In genomic region chr22:39219071-39220050, GRCh38 we compare ENCODE assay signal across 14 cellular contexts. TPM values are rescaled to one million over a fixed set of nuclear protein-coding genes. Genes with fewer than 3 reads are reported as not detected.
A peak's percentile ranks its signal among the peaks of the same experiment; 100 is the strongest.
DNase-seq lines count a peak whose midpoint lies in the region; ATAC-seq, FAIRE-seq and TF ChIP-seq lines count a peak whose summit lies in the region.
"Had no signal": no experiment of that assay in that cellular context is flagged by ENCODE, and none has a peak within 500 bp of the region (broad histone marks: within the 10 kb centered on the region; RNA-seq: fewer than 3 reads in every experiment).

No MANE protein-coding gene starts in this region.

- no peak overlapping the region for H3K4me3 ChIP-seq in heart right ventricle
- no peak overlapping the region for H3K4me3 ChIP-seq in HepG2 (replicated peaks in 1 of 3; ENCODE audit: insufficient read depth in 1 of 3, low read depth in 2 of 3, low read length in 3 of 3)
- H3K4me3 ChIP-seq in MM.1S (ENCODE audit: low read length), result no peak overlapping the region
- H3K4me3 ChIP-seq: SJCRH30, uterus had no signal

- ATAC-seq in left cardiac atrium (no peak), heart right ventricle (no peak), HepG2 (no peak), GM21576 (IDR thresholded peaks at IDR 0.05; ENCODE audit: unreplicated experiment) (no peak)

- in situ Hi-C loops in HepG2 (cut with HindIII; ENCODE audit: extremely low pct_ligation_motif_present, low pct_unique_long_range_greater_than_20kb), result no loop called here

- peaks cover 0 to 7% (median 0%) of the 10 kb centered on the region in 11 donors for H3K9me3 ChIP-seq in heart right ventricle
- no peaks in the 10 kb centered on the region for H3K9me3 ChIP-seq in HepG2 (ENCODE audit: low read length)
- no peaks in the 10 kb centered on the region for H3K9me3 ChIP-seq in MM.1S (replicated peaks; ENCODE audit: insufficient read depth, low read length)
- H3K9me3 ChIP-seq: SJCRH30, uterus had no signal

- FAIRE-seq in HepG2 (lab: Jason Lieb, UNC), result no peak
- FAIRE-seq in urothelium cell line (lab: Jason Lieb, UNC), result peak; percentile 76
- FAIRE-seq: TTC549 had no signal

- TF ChIP-seq CTCF in heart right ventricle (IDR thresholded peaks at IDR 0.05) (no peak), HepG2 (CRISPR knock-in tag; IDR thresholded peaks at IDR 0.05) (no peak), MM.1S (IDR thresholded peaks at IDR 0.05; ENCODE audit: low read length) (no peak)

- no peak overlapping the region for H3K27ac ChIP-seq in heart right ventricle
- H3K27ac ChIP-seq in HepG2 (ENCODE audit: extremely low read length, insufficient read depth, low read length), result no peak overlapping the region
- no peak overlapping the region for H3K27ac ChIP-seq in MM.1S (ENCODE audit: low read length)
- H3K27ac ChIP-seq: epithelial cell of prostate, SJCRH30, uterus had no signal

- no peaks in the 10 kb centered on the region for H3K79me2 ChIP-seq in HepG2 (ENCODE audit: insufficient read depth, low read length)
- H3K79me2 ChIP-seq in MM.1S (ENCODE audit: low read length), result no peaks in the 10 kb centered on the region

- no peak overlapping the region for H2AFZ ChIP-seq in HepG2 (ENCODE audit: low read length)
- H2AFZ ChIP-seq in MM.1S (ENCODE audit: low read length), result no peak overlapping the region

- no peak for TF ChIP-seq EP300 in HepG2 (IDR thresholded peaks at IDR 0.05; ENCODE audit: low read depth in 2 of 2, low read length in 2 of 2)
- TF ChIP-seq EP300 in HepG2 (CRISPR knock-in tag; IDR thresholded peaks at IDR 0.05; ENCODE audit: borderline replicate concordance), result no peak

- intact Hi-C loops in left cardiac atrium (cut with DNase I) (no loop called here), heart right ventricle (cut with DNase I) (loop anchor here in 1 of 10 donors (5.0 kb wide), 1 partner anchor 32 kb away; no protein-coding TSS in a partner anchor), HepG2 (cut with micrococcal nuclease; ENCODE audit: unreplicated experiment) (no loop called here)

- H3K36me3 ChIP-seq in heart right ventricle (peaks cover 0 to 44% (median 19%) of the 10 kb centered on the region in 9 donors), HepG2 (replicated peaks in 1 of 2; ENCODE audit: control insufficient read depth in 1 of 2, insufficient read depth in 2 of 2, low read length in 2 of 2) (peaks cover 0 to 3% of the 10 kb centered on the region in 2 experiments; a peak in 3 of 5 replicates), MM.1S (replicated peaks; ENCODE audit: insufficient read depth, low read length) (no peaks in the 10 kb centered on the region)
- H3K36me3 ChIP-seq: SJCRH30, uterus had no signal

- WGBS in heart right ventricle, 2 donors, result 70 to 74% methylated on average over 16 of the region's 16 CpGs
- 21% methylated on average over 12 of the region's 16 CpGs for WGBS in HepG2 (ENCODE audit: low lambda C conversion rate)

- H3K9ac ChIP-seq in HepG2 (ENCODE audit: insufficient read depth, low read depth, low read length) (no peak overlapping the region), MM.1S (ENCODE audit: low read length) (no peak overlapping the region)

- H3K27me3 ChIP-seq in heart right ventricle, result no peaks in the 10 kb centered on the region
- no peaks in the 10 kb centered on the region for H3K27me3 ChIP-seq in HepG2 (ENCODE audit: control insufficient read depth in 1 of 2, insufficient read depth in 2 of 2, low read length in 2 of 2)
- H3K27me3 ChIP-seq in MM.1S (replicated peaks; ENCODE audit: insufficient read depth, low read length), result no peaks in the 10 kb centered on the region
- H3K27me3 ChIP-seq: SJCRH30, uterus had no signal

- no TSS peak for BruUV-seq in HepG2 (replicated peaks; lab: Mats Ljungman, UMichigan)

- CTCF ChIA-PET in HepG2 (lab: Yijun Ruan, JAX; ENCODE audit: low intra/inter-chr PET ratio, low total read pairs), result no interaction called here

- TF ChIP-seq RAD21 in HepG2 (CRISPR knock-in tag; IDR thresholded peaks at IDR 0.05), result no peak

- DNase-seq in left cardiac atrium, result peak; percentile 12
- no peak for DNase-seq in heart right ventricle
- peak; percentile 29 for DNase-seq in RKO (ENCODE audit: low spot score)
- no peak for DNase-seq in HepG2 (ENCODE audit: low spot score)
- no peak for DNase-seq in urothelium cell line (ENCODE audit: low spot score)
- no peak for DNase-seq in superior temporal gyrus (ENCODE audit: extremely low spot score)
- DNase-seq in MM.1S, result no peak
- DNase-seq: kidney glomerular epithelial cell, NCI-H2081 treated with DMSO at 0.1 percent for 48 hours, SJCRH30 had no signal

- no peaks in the 10 kb centered on the region for H3K9me2 ChIP-seq in MM.1S (replicated peaks; ENCODE audit: insufficient read depth, low read length)

- TF ChIP-seq POLR2A in HepG2 (IDR thresholded peaks at IDR 0.05; ENCODE audit: insufficient read depth in 1 of 2, low read depth in 2 of 2, low read length in 2 of 2), result no peak

- H3F3A ChIP-seq in MM.1S (ENCODE audit: insufficient read depth, low read length), result no peaks in the 10 kb centered on the region

- H4K20me1 ChIP-seq in HepG2 (ENCODE audit: insufficient read depth, low read length), result peaks cover 3% of the 10 kb centered on the region; the same call in 1 of the 2 replicates
- no peaks in the 10 kb centered on the region for H4K20me1 ChIP-seq in MM.1S (ENCODE audit: insufficient read depth, low read length)

- H3K4me2 ChIP-seq in HepG2 (ENCODE audit: low read depth, low read length), result no peak overlapping the region
- H3K4me2 ChIP-seq in MM.1S (ENCODE audit: low read depth, low read length), result no peak overlapping the region

- H3K4me1 ChIP-seq in heart right ventricle (peaks cover 0 to 14% (median 10%) of the 10 kb centered on the region in 9 donors), HepG2 (ENCODE audit: insufficient read depth, low read length) (peaks cover 9% of the 10 kb centered on the region), MM.1S (ENCODE audit: low read length) (peaks cover 6% of the 10 kb centered on the region; the same call in 1 of the 2 replicates)
- H3K4me1 ChIP-seq: uterus had no signal

- POLR2A ChIA-PET in HepG2 (lab: Yijun Ruan, JAX), result no interaction called here

TF ChIP-seq in HepG2, 621 proteins besides CTCF, POLR2A, EP300 and RAD21:
- peak; percentile 68; the same call in 1 of the 2 replicates for TF ChIP-seq RFX1 (IDR thresholded peaks at IDR 0.05)
- TF ChIP-seq RFX3 (CRISPR knock-in tag; IDR thresholded peaks at IDR 0.05), result peak; percentile 59
- TF ChIP-seq GPBP1L1 (CRISPR knock-in tag; IDR thresholded peaks at IDR 0.05), result no peak
- no peak for TF ChIP-seq LCORL (IDR thresholded peaks at IDR 0.05)
- no peak for TF ChIP-seq LCORL (CRISPR knock-in tag; IDR thresholded peaks at IDR 0.05)
- TF ChIP-seq GABPA (IDR thresholded peaks at IDR 0.05; ENCODE audit: low read depth, low read length), result no peak
- TF ChIP-seq GABPA (CRISPR knock-in tag; IDR thresholded peaks at IDR 0.05; ENCODE audit: low read depth), result peak; percentile 68

RNA-seq across cellular contexts. Expression of gene PDGFB, which starts 25.4 kb away (rescaled TPM):
- total RNA-seq in left cardiac atrium, result 10 to 100 TPM; 17.5 to 51.2 TPM
- total RNA-seq in heart right ventricle, result 10 to 100 TPM in 9 of 10 donors, 1 to 10 TPM in 1; 9.9 to 45.6 (median 18.5) TPM
- 10 to 100 TPM; 14.5 to 19.1 TPM for polyA plus RNA-seq in heart right ventricle
- total RNA-seq in HepG2 (2016; rRNA removed; fragmentation: Illumina TruSeq; extraction: Trizol), result 0.65 and 1.4 TPM in 2 replicates
- 0.26 and 0.30 TPM in 2 replicates for total RNA-seq in HepG2 (2016; cell fraction: cytosol; rRNA removed; fragmentation: Illumina TruSeq; extraction: Trizol; ENCODE audit: low read depth)
- 1.0 and 1.1 TPM in 2 replicates for total RNA-seq in HepG2 (2016; cell fraction: insoluble cytoplasmic fraction; rRNA removed; fragmentation: Illumina TruSeq; extraction: Trizol)
- total RNA-seq in HepG2 (2016; cell fraction: membrane; rRNA removed; fragmentation: Illumina TruSeq; extraction: Trizol), result 0.76 and 1.4 TPM in 2 replicates
- 1.7 and 2.0 TPM in 2 replicates for total RNA-seq in HepG2 (2016; cell fraction: nucleus; rRNA removed; fragmentation: Illumina TruSeq; extraction: Trizol)
- polyA plus RNA-seq in HepG2 (2011; rRNA removed), result 10.1 and 12.8 TPM in 2 replicates
- 12.7 and 12.9 TPM in 2 replicates for polyA plus RNA-seq in HepG2 (2011; cell fraction: cytosol; rRNA removed)
- 37.3 and 38.1 TPM in 2 replicates for polyA plus RNA-seq in HepG2 (2011; cell fraction: nucleus; rRNA removed)
- 11.5 and 12.7 TPM in 2 replicates for polyA plus RNA-seq in HepG2 (2012)
- polyA plus RNA-seq in HepG2 (2016; cell fraction: cytosol; fragmentation: Illumina TruSeq; extraction: Trizol; ENCODE audit: low read depth), result 0.15 and 0.27 TPM in 2 replicates
- polyA plus RNA-seq in HepG2 (2016; cell fraction: insoluble cytoplasmic fraction; fragmentation: Illumina TruSeq; extraction: Trizol; ENCODE audit: low read depth), result 0.72 and 0.85 TPM in 2 replicates
- 0.63 and 0.68 TPM in 2 replicates for polyA plus RNA-seq in HepG2 (2016; cell fraction: membrane; fragmentation: Illumina TruSeq; extraction: Trizol; ENCODE audit: low read depth)
- polyA plus RNA-seq in HepG2 (2016; cell fraction: nucleus; fragmentation: Illumina TruSeq; extraction: Trizol; ENCODE audit: insufficient read depth, low read depth), result 3.3 and 3.9 TPM in 2 replicates
- polyA minus RNA-seq in HepG2 (2011; rRNA and poly(A)+ RNA removed; ENCODE audit: low replicate concordance), result 2.3 and 28.2 TPM in 2 replicates
- 13.6 and 16.1 TPM in 2 replicates for polyA minus RNA-seq in HepG2 (2011; cell fraction: cytosol; rRNA and poly(A)+ RNA removed)
- 7.7 and 9.6 TPM in 2 replicates for polyA minus RNA-seq in HepG2 (2011; cell fraction: nucleus; rRNA and poly(A)+ RNA removed)

Comparison
In these comparisons a context has a peak if more than half of its experiments do, and no peak if none do; other contexts are left out.
1. DNase-seq: peak in left cardiac atrium (single experiment) and RKO (single experiment); none in heart right ventricle (0 of 2), HepG2 (single experiment), urothelium cell line (single experiment), superior temporal gyrus (single experiment) and MM.1S (single experiment).